ENCODE assay signal across 10 cellular contexts in genomic region chrX:19040373-19040772, GRCh38. TPM values are rescaled to one million over a fixed set of nuclear protein-coding genes. Genes with fewer than 3 reads are reported as not detected.
A peak's percentile ranks its signal among the peaks of the same experiment; 100 is the strongest.
DNase-seq lines count a peak whose midpoint lies in the region; ATAC-seq and TF ChIP-seq lines count a peak whose summit lies in the region.
"Had no signal": no experiment of that assay in that cellular context is flagged by ENCODE, and none has a peak within 500 bp of the region (broad histone marks: within the 10 kb centered on the region; RNA-seq: fewer than 3 reads in every experiment).

No MANE protein-coding gene starts in this region.

- no peak overlapping the region for H2AFZ ChIP-seq in PC-3 (ENCODE audit: low read length)

- H3K36me3 Mint-ChIP-seq in MCF 10A (ENCODE audit: insufficient read depth, unreplicated experiment), result no peaks in the 10 kb centered on the region
- H3K36me3 Mint-ChIP-seq: CD4-positive, CD25-positive, alpha-beta regulatory T cell had no signal

- CTCF ChIA-PET in MCF 10A (lab: Yijun Ruan, JAX), result interaction anchor here (0.6 to 2.8 kb wide), 18 partner anchors 10 to 639 kb away, joined by 3 to 37 read pairs (median 3); no protein-coding TSS in a partner anchor
- CTCF ChIA-PET in PC-3 (lab: Charles Lee), result interaction anchor here (0.5 to 1.2 kb wide), 5 partner anchors 76 to 414 kb away, joined by 3 to 5 read pairs (median 3); partner anchors contain the start of gene ADGRG2

- H3K27me3 Mint-ChIP-seq in MCF 10A (ENCODE audit: insufficient read depth, unreplicated experiment), result no peaks in the 10 kb centered on the region
- H3K27me3 Mint-ChIP-seq: CD4-positive, CD25-positive, alpha-beta regulatory T cell had no signal

- H3K27ac ChIP-seq in breast epithelium (no peak overlapping the region), PC-3 (ENCODE audit: low read length) (no peak overlapping the region), thoracic aorta (no peak overlapping the region)
- H3K27ac ChIP-seq: gastroesophageal sphincter had no signal

- peaks cover under 1% of the 10 kb centered on the region for H3K4me1 Mint-ChIP-seq in MCF 10A (ENCODE audit: insufficient read depth, unreplicated experiment)
- H3K4me1 Mint-ChIP-seq: CD4-positive, CD25-positive, alpha-beta regulatory T cell had no signal

- DNase-seq in MCF 10A (ENCODE audit: unreplicated experiment), result peak; percentile 9
- DNase-seq in breast epithelium (ENCODE audit: low spot score in 2 of 2), result no peak
- DNase-seq in PC-3, result peak; percentile 40
- DNase-seq in fibroblast of peridontal ligament (ENCODE audit: extremely low read depth), result peak; percentile 22
- DNase-seq in thoracic aorta (ENCODE audit: low spot score), result no peak
- no peak for DNase-seq in AG20443 (ENCODE audit: low spot score)
- DNase-seq in NOMO-1 treated with dmso at 0.1 percent for 144 hours (lab: John Stamatoyannopoulos, UW; ENCODE audit: unreplicated experiment), result no peak

- H3K27me3 ChIP-seq in breast epithelium (peaks cover 0 to 2% of the 10 kb centered on the region in 2 donors), PC-3 (ENCODE audit: low read length) (no peaks in the 10 kb centered on the region), thoracic aorta (replicated peaks; ENCODE audit: insufficient read depth) (no peaks in the 10 kb centered on the region)
- H3K27me3 ChIP-seq: gastroesophageal sphincter had no signal

- BruUV-seq in MCF 10A (replicated peaks; lab: Mats Ljungman, UMichigan) (no TSS peak), PC-3 (replicated peaks; lab: Mats Ljungman, UMichigan) (no TSS peak)

- ATAC-seq in PC-3, result no peak
- ATAC-seq in thoracic aorta (ENCODE audit: insufficient number of reproducible peaks, low FRiP score, low read depth), result no peak
- no peak for ATAC-seq in GM19324 (IDR thresholded peaks at IDR 0.05; ENCODE audit: low FRiP score, unreplicated experiment)
- ATAC-seq: gastroesophageal sphincter had no signal

- H3F3A ChIP-seq in PC-3 (ENCODE audit: low read length, unreplicated experiment), result no peaks in the 10 kb centered on the region

- no peak overlapping the region for H3K9ac ChIP-seq in PC-3 (ENCODE audit: low read length)

- H3K4me3 ChIP-seq in breast epithelium (no peak overlapping the region), PC-3 (ENCODE audit: low read length) (no peak overlapping the region), thoracic aorta (no peak overlapping the region)
- H3K4me3 ChIP-seq: gastroesophageal sphincter had no signal

- H3K79me2 ChIP-seq in PC-3 (ENCODE audit: low read length), result no peaks in the 10 kb centered on the region

- peaks cover 8% of the 10 kb centered on the region for H3K9me3 Mint-ChIP-seq in MCF 10A (ENCODE audit: unreplicated experiment)
- H3K9me3 Mint-ChIP-seq: CD4-positive, CD25-positive, alpha-beta regulatory T cell had no signal

- no peak overlapping the region for H3K27ac Mint-ChIP-seq in MCF 10A (ENCODE audit: low read depth, unreplicated experiment)
- H3K27ac Mint-ChIP-seq: CD4-positive, CD25-positive, alpha-beta regulatory T cell had no signal

- intact Hi-C loops in MCF 10A (cut with micrococcal nuclease) (loop anchor here (1.0 kb wide), 2 partner anchors 186 to 294 kb away; no protein-coding TSS in a partner anchor), breast epithelium (cut with DNase I; ENCODE audit: low total_unique reads) (no loop called here), PC-3 (cut with micrococcal nuclease) (loop anchor here (2.0 to 10.0 kb wide), 4 partner anchors 82 to 294 kb away; partner anchors contain the start of gene ADGRG2)

- H3K9me2 ChIP-seq in PC-3 (replicated peaks; ENCODE audit: low read length), result no peaks in the 10 kb centered on the region

- TF ChIP-seq CTCF in MCF 10A (IDR thresholded peaks at IDR 0.05; ENCODE audit: unreplicated experiment), result peak; percentile 23
- TF ChIP-seq CTCF in breast epithelium (IDR thresholded peaks at IDR 0.05), result peak in 1 of 3 donors; percentile 25
- peak; percentile 61 for TF ChIP-seq CTCF in PC-3 (conservative IDR thresholded peaks at IDR 0.05; ENCODE audit: low read depth, low read length)
- TF ChIP-seq CTCF in thoracic aorta (IDR thresholded peaks at IDR 0.05), result peak; percentile 13

- no peak overlapping the region for H3K4me2 ChIP-seq in PC-3 (ENCODE audit: low read length)

- no peaks in the 10 kb centered on the region for H3K4me1 ChIP-seq in breast epithelium
- no peaks in the 10 kb centered on the region for H3K4me1 ChIP-seq in PC-3 (ENCODE audit: insufficient read depth, low read length)
- H3K4me1 ChIP-seq in thoracic aorta (ENCODE audit: control insufficient read depth in 1 of 2, low read depth in 2 of 2), result no peaks in the 10 kb centered on the region
- H3K4me1 ChIP-seq: gastroesophageal sphincter had no signal

- no peaks in the 10 kb centered on the region for H3K36me3 ChIP-seq in breast epithelium
- H3K36me3 ChIP-seq in PC-3 (ENCODE audit: low read depth, low read length), result no peaks in the 10 kb centered on the region
- no peaks in the 10 kb centered on the region for H3K36me3 ChIP-seq in thoracic aorta
- H3K36me3 ChIP-seq: gastroesophageal sphincter had no signal

- H3K4me3 Mint-ChIP-seq in MCF 10A (ENCODE audit: unreplicated experiment), result no peak overlapping the region
- H3K4me3 Mint-ChIP-seq: CD4-positive, CD25-positive, alpha-beta regulatory T cell had no signal

- no peaks in the 10 kb centered on the region for H4K20me1 ChIP-seq in PC-3 (ENCODE audit: low read length)

- POLR2A ChIA-PET in MCF 10A (lab: Yijun Ruan, JAX), result interaction anchor here (0.6 kb wide), 1 partner anchor 615 kb away, joined by 3 read pairs; the partner anchor contains the start of gene CDKL5
- POLR2A ChIA-PET in PC-3 (lab: Charles Lee; ENCODE audit: unreplicated experiment), result no interaction called here

- H3K9me3 ChIP-seq in breast epithelium (no peaks in the 10 kb centered on the region), PC-3 (ENCODE audit: low read length) (no peaks in the 10 kb centered on the region), thoracic aorta (no peaks in the 10 kb centered on the region)
- H3K9me3 ChIP-seq: gastroesophageal sphincter had no signal

- no peak for TF ChIP-seq POLR2A in breast epithelium (IDR thresholded peaks at IDR 0.05)

RNA-seq across cellular contexts. Expression of gene PHKA2, which starts 56.5 kb away (rescaled TPM):
- 17.9 and 18.1 TPM in 2 replicates for total RNA-seq in MCF 10A (2022)
- total RNA-seq in breast epithelium, result 10 to 100 TPM; 22.7 to 27.1 (median 25.6) TPM
- 24.6 and 35.5 TPM in 2 replicates for total RNA-seq in PC-3 (2014; rRNA removed)
- total RNA-seq in thoracic aorta, result 10 to 100 TPM; 26.5 to 28.3 TPM

Comparison
In these comparisons a context has a peak if more than half of its experiments do, and no peak if none do; other contexts are left out.
1. DNase-seq: peak in MCF 10A (single experiment), PC-3 (single experiment) and fibroblast of peridontal ligament (single experiment); none in breast epithelium (0 of 2), thoracic aorta (single experiment), AG20443 (single experiment) and NOMO-1 treated with dmso at 0.1 percent for 144 hours (single experiment).